8 cellular contexts compared by ENCODE assay signal in the genomic region with DNA sequence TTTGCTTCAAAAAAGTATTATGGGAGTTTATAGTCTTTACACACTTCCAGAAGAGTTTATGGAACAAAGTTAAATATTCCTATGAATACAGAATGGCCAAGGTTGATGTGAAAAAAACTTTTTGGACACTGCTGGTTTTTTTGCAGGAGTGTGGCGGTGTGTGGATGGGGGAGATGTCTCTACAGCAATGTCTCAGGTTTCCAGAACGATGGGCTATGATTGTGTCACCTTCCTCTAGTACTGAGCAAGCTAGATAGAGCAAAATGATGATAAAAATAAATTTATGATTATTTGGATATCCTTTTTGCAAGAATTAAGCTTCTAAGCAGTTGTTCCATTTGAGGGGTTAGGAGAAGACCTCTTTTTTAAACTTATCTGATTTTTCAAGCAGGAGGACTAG.
"Had no signal": no experiment of that assay in that cellular context is flagged by ENCODE, and none has a peak within 500 bp of the region (broad histone marks: within the 10 kb centered on the region; RNA-seq: fewer than 3 reads in every experiment).

No MANE protein-coding gene starts in this region.

- H3K36me3 ChIP-seq: HAP-1 had no signal

- DNase-seq: GOT3, H7, KBM-7 had no signal

- H3K27ac ChIP-seq: GM23248, HL-60 had no signal

- H3K27me3 Mint-ChIP-seq: IgD-negative memory B cell had no signal

- H3K4me3 Mint-ChIP-seq: HFFc6, IgD-negative memory B cell had no signal

- H3K9ac ChIP-seq: GM23248 had no signal

- H3K27ac Mint-ChIP-seq: IgD-negative memory B cell had no signal

- H3K4me3 ChIP-seq: GM23248, HAP-1 had no signal
